Comparison of ENCODE assay signal across 21 cellular contexts in genomic region chr3:168058482-168058881, GRCh38.
"Had no signal": no experiment of that assay in that cellular context is flagged by ENCODE, and none has a peak within 500 bp of the region (broad histone marks: within the 10 kb centered on the region; RNA-seq: fewer than 3 reads in every experiment).

No MANE protein-coding gene starts in this region.

- ATAC-seq: Panc1, PC-3, SK-N-SH treated with all-trans-retinoic acid at 6 μM for 48 hours had no signal

- H3K27ac Mint-ChIP-seq: IgD-negative memory B cell had no signal

- H3K27ac ChIP-seq: RWPE1 had no signal

- DNase-seq: KBM-7, NCI-H1092, NCI-H1105 treated with DMSO at 0.1 percent for 48 hours, NCI-H1417 treated with DMSO at 0.1 percent for 48 hours, NCI-H146, NCI-H1694 treated with DMSO at 0.1 percent for 48 hours, NCI-H1930, NCI-H2081, NCI-H2171, NCI-H226, NCI-H510A, NCI-H524 treated with DMSO at 0.1 percent for 48 hours, NCI-H69, NCI-H774, PC-3, SHP77, T-helper 1 cell had no signal

- H3K4me3 Mint-ChIP-seq: IgD-negative memory B cell had no signal
